In genomic region chr12:111775205-111776193, GRCh38 we compare ENCODE assay signal across 1 cellular context.
TF ChIP-seq lines count a peak whose summit lies in the region.

No MANE protein-coding gene starts in this region.

TF ChIP-seq in K562, 482 proteins besides CTCF, POLR2A, EP300 and RAD21 (continued from another document and continues in another):
- TF ChIP-seq ZBTB40 (IDR thresholded peaks at IDR 0.05) (peak; percentile 69), ZBTB40 (CRISPR knock-in tag; IDR thresholded peaks at IDR 0.05) (no peak), PRMT5 (CRISPR knock-in tag; IDR thresholded peaks at IDR 0.05) (no peak), ZNF318 (IDR thresholded peaks at IDR 0.05; ENCODE audit: borderline replicate concordance in 1 of 2, low read depth in 1 of 2) (no peak), JUNB (CRISPR knock-in tag; conservative IDR thresholded peaks at IDR 0.05) (no peak), BACH1 (tag; IDR thresholded peaks at IDR 0.05) (peak; percentile 63; the same call in 1 of the 2 replicates), PATZ1 (CRISPR knock-in tag; IDR thresholded peaks at IDR 0.05; ENCODE audit: borderline replicate concordance) (no peak), MCM2 (IDR thresholded peaks at IDR 0.05; ENCODE audit: low read depth) (no peak), ELK3 (CRISPR knock-in tag; IDR thresholded peaks at IDR 0.05) (no peak), HDGF (IDR thresholded peaks at IDR 0.05) (no peak), XRCC5 (IDR thresholded peaks at IDR 0.05; ENCODE audit: low read depth, low read length) (no peak), HEY1 (CRISPR knock-in tag; IDR thresholded peaks at IDR 0.05; ENCODE audit: borderline replicate concordance) (no peak), ETS2 (tag; IDR thresholded peaks at IDR 0.05; ENCODE audit: borderline replicate concordance, poor library complexity, severe bottlenecking) (no peak), ATF1 (CRISPR knock-in tag; IDR thresholded peaks at IDR 0.05) (no peak), ATF1 (tag; IDR thresholded peaks at IDR 0.05) (peak; percentile 84), NFIC (IDR thresholded peaks at IDR 0.05) (no peak; the same call in 1 of the 2 replicates), CBX1 (IDR thresholded peaks at IDR 0.05; ENCODE audit: low read depth) (no peak), ETS1 (conservative IDR thresholded peaks at IDR 0.05; ENCODE audit: control insufficient read depth, low read depth, low read length) (no peak), ZNF444 (CRISPR knock-in tag; IDR thresholded peaks at IDR 0.05) (no peak), EP400 (IDR thresholded peaks at IDR 0.05) (peak; percentile 66), STAT5A (IDR thresholded peaks at IDR 0.05; ENCODE audit: borderline replicate concordance, low read length) (no peak), TBP (optimal IDR thresholded peaks at IDR 0.05; ENCODE audit: low read depth, low read length) (peak; percentile 58), NFIX (CRISPR knock-in tag; IDR thresholded peaks at IDR 0.05; ENCODE audit: low read depth) (no peak), RBM14 (IDR thresholded peaks at IDR 0.05; ENCODE audit: borderline replicate concordance, insufficient read depth, low read depth, low read length) (no peak), ZNF146 (CRISPR knock-in tag; IDR thresholded peaks at IDR 0.05; ENCODE audit: unreplicated experiment) (no peak), ARID1B (IDR thresholded peaks at IDR 0.05) (peak; percentile 83), NR2F6 (CRISPR knock-in tag; IDR thresholded peaks at IDR 0.05) (no peak), ZNF639 (CRISPR knock-in tag; conservative IDR thresholded peaks at IDR 0.05 in 1 of 2, IDR thresholded peaks at IDR 0.05 in 1 of 2) (peak in 1 of 2 experiments; percentile 62; a peak in 1 of 4 replicates), KLF10 (CRISPR knock-in tag; IDR thresholded peaks at IDR 0.05) (no peak), GABPB2 (CRISPR knock-in tag; conservative IDR thresholded peaks at IDR 0.05) (no peak), GTF2E2 (tag; IDR thresholded peaks at IDR 0.05) (no peak), FOSL1 (tag; conservative IDR thresholded peaks at IDR 0.05) (no peak), GATAD2A (IDR thresholded peaks at IDR 0.05) (peak; percentile 91), ZNF134 (CRISPR knock-in tag; conservative IDR thresholded peaks at IDR 0.05) (no peak), RFX1 (IDR thresholded peaks at IDR 0.05) (no peak), RNF2 (IDR thresholded peaks at IDR 0.05) (no peak), NELFE (IDR thresholded peaks at IDR 0.05; ENCODE audit: insufficient read depth, insufficient read length) (no peak), ZNF12 (CRISPR knock-in tag; IDR thresholded peaks at IDR 0.05) (no peak), HNRNPLL (IDR thresholded peaks at IDR 0.05; ENCODE audit: low read depth, low read length, poor library complexity, severe bottlenecking) (no peak)
